In the genomic region with DNA sequence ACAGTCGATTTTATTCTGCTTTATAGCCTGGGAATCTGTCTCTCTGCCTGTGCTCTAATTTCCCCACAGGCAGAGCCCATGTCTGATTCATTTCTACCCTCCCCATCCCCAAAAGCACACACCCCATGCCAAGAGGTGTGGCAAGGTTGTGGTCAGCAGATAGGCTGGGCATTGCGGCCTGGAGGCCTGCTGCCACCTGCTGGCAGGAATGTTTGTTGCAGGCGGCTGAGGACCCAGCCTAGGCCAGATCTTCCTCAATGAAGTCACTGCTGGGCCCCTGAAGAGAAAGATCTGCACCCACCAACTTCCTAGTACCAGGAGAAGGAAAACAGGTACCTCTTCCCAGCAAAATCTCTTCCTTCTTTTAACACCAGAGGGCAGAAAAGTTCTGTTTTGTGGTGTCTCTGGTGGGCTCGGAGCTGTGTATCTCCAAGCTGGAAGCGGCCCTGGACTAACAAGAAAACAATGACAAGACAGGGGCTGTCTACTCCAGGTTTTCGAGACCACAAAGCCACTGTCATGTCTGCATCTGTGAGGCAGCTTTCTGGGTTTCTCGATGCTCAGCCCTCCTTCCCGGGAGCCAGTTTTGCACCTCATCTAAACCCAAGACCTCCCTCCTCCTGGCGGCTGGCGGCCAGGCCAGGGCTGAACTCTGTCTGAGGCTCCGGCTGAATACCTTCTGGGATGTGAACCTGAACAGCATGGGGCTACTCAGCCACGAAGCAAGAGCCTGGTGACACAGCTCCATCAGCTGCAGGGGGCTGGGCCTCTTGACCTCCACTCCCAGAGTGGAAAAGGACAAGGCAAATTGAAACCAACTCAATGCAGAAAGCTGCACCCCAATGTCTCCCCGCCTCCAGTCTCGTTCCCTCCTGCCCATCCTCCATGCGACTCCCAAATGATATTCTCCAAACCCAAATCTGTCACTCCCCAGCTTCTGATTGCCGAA, we compare ENCODE assay signal across 1 cellular context.
A peak's percentile ranks its signal among the peaks of the same experiment; 100 is the strongest.
TF ChIP-seq lines count a peak whose summit lies in the region.

No MANE protein-coding gene starts in this region.

TF ChIP-seq in endothelial cell of umbilical vein, 7 proteins besides CTCF, POLR2A, EP300 and RAD21:
- TF ChIP-seq MYC (IDR thresholded peaks at IDR 0.05; ENCODE audit: low read depth, low read length) (peak; percentile 25), POLR2AphosphoS5 (IDR thresholded peaks at IDR 0.05; ENCODE audit: insufficient read depth, low read depth, low read length) (no peak)
